19 cellular contexts compared by ENCODE assay signal in genomic region chr1:5750186-5751170, GRCh38.
A peak's percentile ranks its signal among the peaks of the same experiment; 100 is the strongest.
DNase-seq lines count a peak whose midpoint lies in the region; ATAC-seq and TF ChIP-seq lines count a peak whose summit lies in the region.
"Had no signal": no experiment of that assay in that cellular context is flagged by ENCODE, and none has a peak within 500 bp of the region (broad histone marks: within the 10 kb centered on the region; RNA-seq: fewer than 3 reads in every experiment).

No MANE protein-coding gene starts in this region.

- ATAC-seq in lower lobe of right lung (no peak), GM21737 (IDR thresholded peaks at IDR 0.05; ENCODE audit: unreplicated experiment) (no peak)
- ATAC-seq in stimulated activated memory B cell treated with anti-CD40 and anti-IgM and Interleukin-4, amounts not matched to agents 10 μg/mL and 1 μg/mL and 100 μg/mL, for 72 hours = no peak
- ATAC-seq: GM23338, Right ventricle myocardium inferior had no signal

- H3K27me3 Mint-ChIP-seq in brain = peaks cover 6% of the 10 kb centered on the region
- peaks cover 10% of the 10 kb centered on the region for H3K27me3 Mint-ChIP-seq in activated naive CD4-positive, alpha-beta T cell treated with anti-CD3 and anti-CD28 coated beads, Interleukin-2, amount 10 ng/mL, durations not matched to agents 7 days and 5 days
- peaks cover 28% of the 10 kb centered on the region for H3K27me3 Mint-ChIP-seq in stimulated activated memory B cell treated with anti-CD40 and anti-IgM and Interleukin-4, amounts not matched to agents 10 μg/mL and 1 μg/mL and 100 μg/mL, for 72 hours
- H3K27me3 Mint-ChIP-seq: CD4-positive, CD25-positive, alpha-beta regulatory T cell had no signal

- H3K9me3 Mint-ChIP-seq in brain = peaks cover 0 to 7% (median 0%) of the 10 kb centered on the region in 5 experiments
- no peaks in the 10 kb centered on the region for H3K9me3 Mint-ChIP-seq in activated naive CD4-positive, alpha-beta T cell treated with anti-CD3 and anti-CD28 coated beads, Interleukin-2, amount 10 ng/mL, durations not matched to agents 7 days and 5 days
- peaks cover 7% of the 10 kb centered on the region for H3K9me3 Mint-ChIP-seq in stimulated activated memory B cell treated with anti-CD40 and anti-IgM and Interleukin-4, amounts not matched to agents 10 μg/mL and 1 μg/mL and 100 μg/mL, for 72 hours
- H3K9me3 Mint-ChIP-seq: CD4-positive, CD25-positive, alpha-beta regulatory T cell; GM23338 had no signal

- CTCF ChIA-PET in activated naive CD4-positive, alpha-beta T cell treated with anti-CD3 and anti-CD28 coated beads, Interleukin-2, amount 10 ng/mL, durations not matched to agents 7 days and 5 days (lab: Charles Lee) = no interaction called here

- H3K27ac ChIP-seq in lower lobe of right lung = no peak overlapping the region
- H3K27ac ChIP-seq in spleen = no peak overlapping the region
- H3K27ac ChIP-seq: Peyer's patch had no signal

- H3K36me3 Mint-ChIP-seq in brain = no peaks in the 10 kb centered on the region
- no peaks in the 10 kb centered on the region for H3K36me3 Mint-ChIP-seq in activated naive CD4-positive, alpha-beta T cell treated with anti-CD3 and anti-CD28 coated beads, Interleukin-2, amount 10 ng/mL, durations not matched to agents 7 days and 5 days
- no peaks in the 10 kb centered on the region for H3K36me3 Mint-ChIP-seq in stimulated activated memory B cell treated with anti-CD40 and anti-IgM and Interleukin-4, amounts not matched to agents 10 μg/mL and 1 μg/mL and 100 μg/mL, for 72 hours
- H3K36me3 Mint-ChIP-seq: CD4-positive, CD25-positive, alpha-beta regulatory T cell had no signal

- H3K27me3 ChIP-seq in lower lobe of right lung (ENCODE audit: low read depth) = peaks cover 30% of the 10 kb centered on the region
- peaks cover 0 to 37% (median 5%) of the 10 kb centered on the region in 7 donors for H3K27me3 ChIP-seq in spleen (replicated peaks in 1 of 7)
- H3K27me3 ChIP-seq: Peyer's patch had no signal

- DNase-seq in activated effector memory CD4-positive, alpha-beta T cell treated with anti-CD3 and anti-CD28 coated beads, Interleukin-2, amount 50 U/mL, for 16 hours = peak; percentile 52
- no peak for DNase-seq in activated effector memory CD4-positive, alpha-beta T cell treated with Interleukin-2 at 50 U/mL for 16 hours
- DNase-seq in lower lobe of right lung = peak; percentile 36
- DNase-seq in spleen = peak; percentile 62
- DNase-seq in activated naive CD4-positive, alpha-beta T cell treated with anti-CD3 and anti-CD28 coated beads, Interleukin-2, amount 10 ng/mL, durations not matched to agents 7 days and 5 days = no peak
- DNase-seq: 8988T; CD4-positive, CD25-positive, alpha-beta regulatory T cell; GF-D8; KBM-7; NCI-H1105; NCI-H2081 treated with DMSO at 0.1 percent for 48 hours; NK-92 treated with Interleukin-12 subunit alpha and Interleukin-12 subunit beta, amount 100 ng/mL, for 24 hours had no signal

- no peak for TF ChIP-seq POLR2A in spleen (IDR thresholded peaks at IDR 0.05)

- intact Hi-C loops in lower lobe of right lung (cut with DNase I) (no loop called here), spleen (cut with DNase I; ENCODE audit: low total_unique reads) (no loop called here)

- H3K9me3 ChIP-seq in lower lobe of right lung (no peaks in the 10 kb centered on the region), spleen (no peaks in the 10 kb centered on the region)
- H3K9me3 ChIP-seq: Caco-2, Peyer's patch had no signal

- peaks cover 9% of the 10 kb centered on the region for H3K4me1 ChIP-seq in lower lobe of right lung
- no peaks in the 10 kb centered on the region for H3K4me1 ChIP-seq in spleen
- H3K4me1 ChIP-seq: Peyer's patch had no signal

- WGBS in spleen, 5 donors = 65 to 82% (median 72%) methylated on average over 11 to 16 of the region's 16 CpGs

- H3K4me1 Mint-ChIP-seq in brain = peaks cover 46% of the 10 kb centered on the region
- no peaks in the 10 kb centered on the region for H3K4me1 Mint-ChIP-seq in activated naive CD4-positive, alpha-beta T cell treated with anti-CD3 and anti-CD28 coated beads, Interleukin-2, amount 10 ng/mL, durations not matched to agents 7 days and 5 days
- H3K4me1 Mint-ChIP-seq in stimulated activated memory B cell treated with anti-CD40 and anti-IgM and Interleukin-4, amounts not matched to agents 10 μg/mL and 1 μg/mL and 100 μg/mL, for 72 hours = no peaks in the 10 kb centered on the region
- H3K4me1 Mint-ChIP-seq: CD4-positive, CD25-positive, alpha-beta regulatory T cell had no signal

- H3K4me3 Mint-ChIP-seq in brain = no peak overlapping the region
- H3K4me3 Mint-ChIP-seq in activated naive CD4-positive, alpha-beta T cell treated with anti-CD3 and anti-CD28 coated beads, Interleukin-2, amount 10 ng/mL, durations not matched to agents 7 days and 5 days = no peak overlapping the region
- H3K4me3 Mint-ChIP-seq in stimulated activated memory B cell treated with anti-CD40 and anti-IgM and Interleukin-4, amounts not matched to agents 10 μg/mL and 1 μg/mL and 100 μg/mL, for 72 hours = no peak overlapping the region
- H3K4me3 Mint-ChIP-seq: CD4-positive, CD25-positive, alpha-beta regulatory T cell had no signal

- no peak for TF ChIP-seq CTCF in brain (conservative IDR thresholded peaks at IDR 0.05)
- no peak for TF ChIP-seq CTCF in lower lobe of right lung (IDR thresholded peaks at IDR 0.05)
- TF ChIP-seq CTCF in spleen (IDR thresholded peaks at IDR 0.05 in 8 of 11, conservative IDR thresholded peaks at IDR 0.05 in 3 of 11) = no peak

- H3K36me3 ChIP-seq in lower lobe of right lung (no peaks in the 10 kb centered on the region), spleen (no peaks in the 10 kb centered on the region)
- H3K36me3 ChIP-seq: Peyer's patch had no signal

- H3K27ac Mint-ChIP-seq in brain = peak overlapping the region in 3 of 5 experiments; percentile 1 to 30 (median 26)
- no peak overlapping the region for H3K27ac Mint-ChIP-seq in activated naive CD4-positive, alpha-beta T cell treated with anti-CD3 and anti-CD28 coated beads, Interleukin-2, amount 10 ng/mL, durations not matched to agents 7 days and 5 days
- no peak overlapping the region for H3K27ac Mint-ChIP-seq in stimulated activated memory B cell treated with anti-CD40 and anti-IgM and Interleukin-4, amounts not matched to agents 10 μg/mL and 1 μg/mL and 100 μg/mL, for 72 hours
- H3K27ac Mint-ChIP-seq: CD4-positive, CD25-positive, alpha-beta regulatory T cell; GM23338 had no signal

- no peak overlapping the region for H3K4me3 ChIP-seq in lower lobe of right lung
- H3K4me3 ChIP-seq in spleen = no peak overlapping the region
- H3K4me3 ChIP-seq: GM23338, Peyer's patch had no signal

Comparison
In these comparisons a context has a peak if more than half of its experiments do, and no peak if none do; other contexts are left out.
1. DNase-seq: peak in activated effector memory CD4-positive, alpha-beta T cell treated with anti-CD3 and anti-CD28 coated beads, Interleukin-2, amount 50 U/mL, for 16 hours (single experiment), lower lobe of right lung (single experiment) and spleen (single experiment); none in activated effector memory CD4-positive, alpha-beta T cell treated with Interleukin-2 at 50 U/mL for 16 hours (single experiment) and activated naive CD4-positive, alpha-beta T cell treated with anti-CD3 and anti-CD28 coated beads, Interleukin-2, amount 10 ng/mL, durations not matched to agents 7 days and 5 days (single experiment).
2. H3K27ac Mint-ChIP-seq: peak in brain (3 of 5); none in activated naive CD4-positive, alpha-beta T cell treated with anti-CD3 and anti-CD28 coated beads, Interleukin-2, amount 10 ng/mL, durations not matched to agents 7 days and 5 days (single experiment) and stimulated activated memory B cell treated with anti-CD40 and anti-IgM and Interleukin-4, amounts not matched to agents 10 μg/mL and 1 μg/mL and 100 μg/mL, for 72 hours (single experiment).